In the genomic region with DNA sequence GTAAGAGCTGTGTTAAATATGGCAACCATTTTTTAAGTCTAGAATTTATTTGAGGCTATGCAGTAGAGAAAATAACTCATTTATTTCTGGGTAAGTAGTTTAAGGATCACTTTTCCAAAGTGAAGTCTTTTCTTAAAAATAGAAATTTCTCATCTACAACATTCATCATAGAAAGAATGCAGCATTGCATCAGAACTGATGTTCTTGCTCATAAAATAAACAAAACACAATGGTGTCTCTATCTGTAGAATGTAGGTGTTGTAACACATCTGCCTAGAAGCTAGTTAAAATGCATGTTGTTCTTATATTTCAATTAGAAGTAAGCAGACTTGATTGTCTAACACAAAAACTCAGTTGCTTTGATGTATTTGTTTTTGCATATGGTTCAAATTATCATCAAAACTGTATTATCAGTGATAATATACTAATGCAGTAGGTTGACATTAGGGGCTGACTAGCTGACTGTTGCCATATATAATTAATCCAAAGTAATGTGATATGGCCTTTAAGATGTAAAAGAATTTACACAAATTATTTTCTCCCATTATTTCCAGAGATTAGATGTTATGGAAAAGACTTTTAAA, we compare ENCODE assay signal across 21 cellular contexts.
DNase-seq lines count a peak whose midpoint lies in the region; ATAC-seq, FAIRE-seq and TF ChIP-seq lines count a peak whose summit lies in the region.
"Had no signal": no experiment of that assay in that cellular context is flagged by ENCODE, and none has a peak within 500 bp of the region (broad histone marks: within the 10 kb centered on the region; RNA-seq: fewer than 3 reads in every experiment).

No MANE protein-coding gene starts in this region.

- H3K4me3 ChIP-seq in A549 (no peak overlapping the region), mammary epithelial cell (replicated peaks in 1 of 3; ENCODE audit: insufficient read depth in 1 of 3, low read depth in 2 of 3, low read length in 3 of 3) (no peak overlapping the region), fibroblast of villous mesenchyme (ENCODE audit: low read depth, low read length) (no peak overlapping the region), kidney (ENCODE audit: low read length in 2 of 2) (no peak overlapping the region)
- H3K4me3 ChIP-seq: adrenal gland, gastrocnemius medialis, psoas muscle had no signal

- H3K4me2 ChIP-seq in A549: peak overlapping the region; percentile 39
- H3K4me2 ChIP-seq in mammary epithelial cell (ENCODE audit: insufficient read depth, low read depth, low read length): peak overlapping the region; percentile 26

- H3K36me3 ChIP-seq in mammary epithelial cell (ENCODE audit: insufficient read depth, low read length) (no peaks in the 10 kb centered on the region), kidney (ENCODE audit: control insufficient read depth in 1 of 2, insufficient read depth in 2 of 2, low read length in 2 of 2) (no peaks in the 10 kb centered on the region)
- H3K36me3 ChIP-seq: adrenal gland, gastrocnemius medialis had no signal

- no peak; a peak in 1 of 5 replicates for TF ChIP-seq RAD21 in A549 (conservative IDR thresholded peaks at IDR 0.05 in 1 of 2, IDR thresholded peaks at IDR 0.05 in 1 of 2)

- peak in 1 of 2 experiments; percentile 67; a peak in 1 of 5 replicates for TF ChIP-seq EP300 in A549 (IDR thresholded peaks at IDR 0.05)

- CTCF ChIA-PET in A549 (lab: Yijun Ruan, JAX) (no interaction called here), mammary epithelial cell (lab: Charles Lee; ENCODE audit: low non-redundant PET) (no interaction called here)

- H3K4me1 ChIP-seq in A549 (peaks cover 35% of the 10 kb centered on the region), mammary epithelial cell (ENCODE audit: insufficient read depth, low read length) (peaks cover 30% of the 10 kb centered on the region), kidney (ENCODE audit: control insufficient read depth in 1 of 2, insufficient read depth in 1 of 2, low read depth in 1 of 2, low read length in 2 of 2) (no peaks in the 10 kb centered on the region)
- H3K4me1 ChIP-seq: adrenal gland, gastrocnemius medialis, psoas muscle had no signal

- TF ChIP-seq CTCF in A549 (IDR thresholded peaks at IDR 0.05) (no peak), mammary epithelial cell (conservative IDR thresholded peaks at IDR 0.05 in 1 of 2, IDR thresholded peaks at IDR 0.05 in 1 of 2; ENCODE audit: extremely low read depth in 1 of 2, insufficient read depth in 1 of 2, low read depth in 1 of 2, low read length in 2 of 2) (no peak), fibroblast of villous mesenchyme (IDR thresholded peaks at IDR 0.05; ENCODE audit: insufficient read depth, low read depth, low read length) (no peak), kidney (IDR thresholded peaks at IDR 0.05; ENCODE audit: borderline replicate concordance, extremely low read depth, insufficient read depth) (no peak), type B pancreatic cell (conservative IDR thresholded peaks at IDR 0.05) (no peak)

- H3K79me2 ChIP-seq in mammary epithelial cell (ENCODE audit: insufficient read depth, low read length): no peaks in the 10 kb centered on the region

- H3K9me3 ChIP-seq in A549: peaks cover 17% of the 10 kb centered on the region; the same call in 2 of the 3 replicates
- H3K9me3 ChIP-seq in mammary epithelial cell (replicated peaks; ENCODE audit: insufficient read depth, low read length): no peaks in the 10 kb centered on the region
- no peaks in the 10 kb centered on the region for H3K9me3 ChIP-seq in kidney (ENCODE audit: control insufficient read depth in 1 of 2, low read length in 2 of 2)
- H3K9me3 ChIP-seq: adrenal gland, gastrocnemius medialis, psoas muscle had no signal

- peaks cover 30% of the 10 kb centered on the region for H3K4me1 Mint-ChIP-seq in type B pancreatic cell (ENCODE audit: unreplicated experiment)
- H3K4me1 Mint-ChIP-seq: activated CD4-positive, alpha-beta T cell treated with anti-CD3 and anti-CD28 coated beads, Interleukin-2, amount 10 ng/mL, durations not matched to agents 24 days and 14 days; CD4-positive, CD25-positive, alpha-beta regulatory T cell had no signal

- H3K9me3 Mint-ChIP-seq in type B pancreatic cell: peaks cover 5% of the 10 kb centered on the region

- in situ Hi-C loops in mammary epithelial cell (cut with MboI; ENCODE audit: low sequenced_read_pairs in 2 of 2): loop anchor here in 1 of 2 donors (25.0 kb wide), 1 partner anchor 245 kb away; no protein-coding TSS in a partner anchor

- no peak for TF ChIP-seq POLR2A in A549 (IDR thresholded peaks at IDR 0.05; ENCODE audit: low read length)

- no peaks in the 10 kb centered on the region for H3K27me3 ChIP-seq in mammary epithelial cell (ENCODE audit: insufficient read depth, low read length)
- H3K27me3 ChIP-seq: adrenal gland, gastrocnemius medialis had no signal

- H3K36me3 Mint-ChIP-seq in type B pancreatic cell: no peaks in the 10 kb centered on the region
- H3K36me3 Mint-ChIP-seq: CD4-positive, CD25-positive, alpha-beta regulatory T cell had no signal

- H4K20me1 ChIP-seq in mammary epithelial cell (ENCODE audit: insufficient read depth, low read length): no peaks in the 10 kb centered on the region

- H2AFZ ChIP-seq in mammary epithelial cell (ENCODE audit: low read depth, low read length): no peak overlapping the region

- dilution Hi-C loops in mammary epithelial cell (cut with HindIII; ENCODE audit: low sequenced_read_pairs): no loop called here

- no peak overlapping the region for H3K4me3 Mint-ChIP-seq in type B pancreatic cell
- H3K4me3 Mint-ChIP-seq: activated CD4-positive, alpha-beta T cell treated with anti-CD3 and anti-CD28 coated beads, Interleukin-2, amount 10 ng/mL, durations not matched to agents 24 days and 14 days; CD4-positive, CD25-positive, alpha-beta regulatory T cell had no signal

- DNase-seq in A549 (ENCODE audit: low read depth in 1 of 2, low spot score in 1 of 2): peak; percentile 38 to 69
- peak; percentile 50 for DNase-seq in LHCN-M2 (ENCODE audit: low read depth)
- DNase-seq in mammary epithelial cell: peak; percentile 72
- DNase-seq in fibroblast of villous mesenchyme (ENCODE audit: low read depth): peak; percentile 24
- no peak for DNase-seq in kidney
- no peak for DNase-seq in type B pancreatic cell (ENCODE audit: extremely low spot score, unreplicated experiment)
- DNase-seq in NCI-H1105 treated with DMSO at 0.1 percent for 48 hours (lab: John Stamatoyannopoulos, UW): no peak
- DNase-seq: activated CD4-positive, alpha-beta T cell treated with anti-CD3 and anti-CD28 coated beads, Interleukin-2, amount 10 ng/mL, durations not matched to agents 24 days and 14 days; activated effector memory CD4-positive, alpha-beta T cell treated with anti-CD3 and anti-CD28 coated beads, Interleukin-2, amount 50 U/mL, for 16 hours; adrenal gland; CD4-positive, CD25-positive, alpha-beta regulatory T cell; cerebellar nuclear complex; DMS153; effector memory CD4-positive, alpha-beta T cell; gastrocnemius medialis; left colon; NCI-H345; psoas muscle; stimulated activated CD4-positive, alpha-beta T cell treated with anti-CD3 and anti-CD28 coated beads, Interleukin-4, amount 100 ng/mL, for 24 hours had no signal

- intact Hi-C loops in mammary epithelial cell (cut with micrococcal nuclease) (loop anchor here (2.0 kb wide), 1 partner anchor 655 kb away; the partner anchor contains the start of gene FLRT3), kidney (cut with DNase I) (no loop called here)

- H3K27ac ChIP-seq in A549 (peak overlapping the region; percentile 55 to 74), mammary epithelial cell (ENCODE audit: insufficient read depth, low read depth, low read length) (peak overlapping the region; percentile 55), kidney (ENCODE audit: low read depth in 2 of 2, low read length in 2 of 2) (no peak overlapping the region)
- H3K27ac ChIP-seq: adrenal gland, gastrocnemius medialis, psoas muscle had no signal

- H3K27me3 Mint-ChIP-seq in type B pancreatic cell: no peaks in the 10 kb centered on the region
- H3K27me3 Mint-ChIP-seq: activated CD4-positive, alpha-beta T cell treated with anti-CD3 and anti-CD28 coated beads, Interleukin-2, amount 10 ng/mL, durations not matched to agents 24 days and 14 days; CD4-positive, CD25-positive, alpha-beta regulatory T cell had no signal

- FAIRE-seq in A549 (lab: Jason Lieb, UNC): no peak
- FAIRE-seq in kidney (lab: Jason Lieb, UNC): no peak
- FAIRE-seq: A204.1 had no signal

- no TSS peak for BruUV-seq in mammary epithelial cell (replicated peaks; lab: Mats Ljungman, UMichigan)

- no peak overlapping the region for H3K27ac Mint-ChIP-seq in type B pancreatic cell
- H3K27ac Mint-ChIP-seq: activated CD4-positive, alpha-beta T cell treated with anti-CD3 and anti-CD28 coated beads, Interleukin-2, amount 10 ng/mL, durations not matched to agents 24 days and 14 days had no signal

- ATAC-seq in A549: peak; percentile 67 to 71; a peak in 5 of 6 replicates
- no peak for ATAC-seq in HG03025 (IDR thresholded peaks at IDR 0.05; ENCODE audit: low FRiP score, unreplicated experiment)
- ATAC-seq: gastrocnemius medialis, left colon, psoas muscle had no signal

- H3K9ac ChIP-seq in mammary epithelial cell (ENCODE audit: insufficient read depth, low read length) (no peak overlapping the region), kidney (ENCODE audit: low read length in 2 of 2) (no peak overlapping the region)

- POLR2A ChIA-PET in A549 (lab: Yijun Ruan, JAX): no interaction called here

TF ChIP-seq in A549, 52 proteins besides CTCF, POLR2A, EP300 and RAD21 (continues in another document):
- TF ChIP-seq, protein P1, sequence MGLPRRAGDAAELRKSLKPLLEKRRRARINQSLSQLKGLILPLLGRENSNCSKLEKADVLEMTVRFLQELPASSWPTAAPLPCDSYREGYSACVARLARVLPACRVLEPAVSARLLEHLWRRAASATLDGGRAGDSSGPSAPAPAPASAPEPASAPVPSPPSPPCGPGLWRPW (IDR thresholded peaks at IDR 0.05): peak; percentile 89
- TF ChIP-seq ZSCAN20 (CRISPR knock-in tag; IDR thresholded peaks at IDR 0.05) (no peak; the same call in 1 of the 2 replicates), SMC3 (IDR thresholded peaks at IDR 0.05) (peak; percentile 31; the same call in 1 of the 3 replicates), NPAS2 (CRISPR knock-in tag; IDR thresholded peaks at IDR 0.05; ENCODE audit: borderline replicate concordance) (no peak), FOSL2 (IDR thresholded peaks at IDR 0.05) (0 out of 2 replicates have a peak, but pooled peaks have one; percentile 24), FOSL2 (CRISPR knock-in tag; IDR thresholded peaks at IDR 0.05) (peak; percentile 88), NFE2L2 (conservative IDR thresholded peaks at IDR 0.05; ENCODE audit: low read length) (no peak), GATA3 (IDR thresholded peaks at IDR 0.05; ENCODE audit: borderline replicate concordance) (peak; percentile 73), KDM5A (IDR thresholded peaks at IDR 0.05) (no peak), HOXA7 (CRISPR knock-in tag; IDR thresholded peaks at IDR 0.05) (no peak)

Comparison
In these comparisons a context has a peak if more than half of its experiments do, and no peak if none do; other contexts are left out.
1. DNase-seq: peak in A549 (2 of 2), LHCN-M2 (single experiment), mammary epithelial cell (single experiment) and fibroblast of villous mesenchyme (single experiment); none in kidney (single experiment), type B pancreatic cell (single experiment) and NCI-H1105 treated with DMSO at 0.1 percent for 48 hours (single experiment).
2. H3K27ac ChIP-seq: peak in A549 (2 of 2) and mammary epithelial cell (single experiment); none in kidney (0 of 2).